Comparison of ENCODE assay signal across 29 cellular contexts in the genomic region with DNA sequence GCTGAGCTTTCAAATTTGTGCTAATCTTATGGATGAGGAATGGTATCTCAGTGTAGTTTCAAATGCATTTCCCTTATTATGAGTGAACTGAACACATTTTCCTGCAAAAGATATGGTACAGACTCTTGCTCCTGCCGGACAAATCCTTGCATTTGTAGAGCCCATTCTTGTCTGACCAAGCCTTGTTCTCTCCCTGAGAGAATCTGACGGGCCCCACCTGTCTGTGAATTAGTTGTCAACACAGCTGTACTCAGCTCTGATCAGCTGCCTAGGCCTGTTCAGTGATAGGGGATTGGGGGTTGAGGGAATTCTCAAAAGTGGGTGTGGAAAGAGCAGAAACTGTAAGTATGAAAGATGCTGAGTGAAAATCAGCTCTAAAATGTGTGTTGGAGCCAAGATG.
"Had no signal": no experiment of that assay in that cellular context is flagged by ENCODE, and none has a peak within 500 bp of the region (broad histone marks: within the 10 kb centered on the region; RNA-seq: fewer than 3 reads in every experiment).

No MANE protein-coding gene starts in this region.

- H3K36me3 Mint-ChIP-seq: immature natural killer cell, mesothelial cell of epicardium had no signal

- H3K4me1 Mint-ChIP-seq: activated CD4-positive, alpha-beta memory T cell treated with anti-CD3 and anti-CD28 coated beads, Interleukin-2, amount 10 ng/mL, durations not matched to agents 7 days and 5 days; activated CD4-positive, alpha-beta T cell treated with anti-CD3 and anti-CD28 coated beads, Interleukin-2, amount 10 ng/mL, durations not matched to agents 7 days and 5 days; central memory CD8-positive, alpha-beta T cell; endodermal cell; immature natural killer cell; mesothelial cell of epicardium; naive thymus-derived CD4-positive, alpha-beta T cell; stimulated activated naive B cell treated with anti-CD40 and anti-IgM and Interleukin-4, amounts not matched to agents 10 μg/mL and 1 μg/mL and 100 μg/mL, for 72 hours had no signal

- H3K9me3 Mint-ChIP-seq: activated CD4-positive, alpha-beta memory T cell treated with anti-CD3 and anti-CD28 coated beads, Interleukin-2, amount 10 ng/mL, durations not matched to agents 7 days and 5 days; activated CD4-positive, alpha-beta T cell treated with anti-CD3 and anti-CD28 coated beads, Interleukin-2, amount 10 ng/mL, durations not matched to agents 7 days and 5 days; central memory CD8-positive, alpha-beta T cell; dendritic cell treated with granulocyte-macrophage colony-stimulating factor and Interleukin-4, amounts not matched to agents 40 ng/mL and 50 ng/mL, for 4 days; immature natural killer cell had no signal

- H3K27ac Mint-ChIP-seq: activated CD4-positive, alpha-beta memory T cell treated with anti-CD3 and anti-CD28 coated beads, Interleukin-2, amount 10 ng/mL, durations not matched to agents 7 days and 5 days; activated CD4-positive, alpha-beta T cell treated with anti-CD3 and anti-CD28 coated beads, Interleukin-2, amount 10 ng/mL, durations not matched to agents 7 days and 5 days; activated T-cell treated with anti-CD3 and anti-CD28 coated beads, Interleukin-2, amount 50 U/mL, for 24 hours; dendritic cell treated with granulocyte-macrophage colony-stimulating factor and Interleukin-4, amounts not matched to agents 40 ng/mL and 50 ng/mL, for 4 days; endodermal cell; immature natural killer cell; mesothelial cell of epicardium; naive thymus-derived CD4-positive, alpha-beta T cell; stimulated activated naive B cell treated with anti-CD40 and anti-IgM and Interleukin-4, amounts not matched to agents 10 μg/mL and 1 μg/mL and 100 μg/mL, for 72 hours; WTC11 had no signal

- H3K4me3 Mint-ChIP-seq: activated CD4-positive, alpha-beta memory T cell treated with anti-CD3 and anti-CD28 coated beads, Interleukin-2, amount 10 ng/mL, durations not matched to agents 7 days and 5 days; activated CD4-positive, alpha-beta T cell treated with anti-CD3 and anti-CD28 coated beads, Interleukin-2, amount 10 ng/mL, durations not matched to agents 7 days and 5 days; activated T-cell treated with anti-CD3 and anti-CD28 coated beads, Interleukin-2, amount 50 U/mL, for 24 hours; central memory CD8-positive, alpha-beta T cell; dendritic cell treated with granulocyte-macrophage colony-stimulating factor and Interleukin-4, amounts not matched to agents 40 ng/mL and 50 ng/mL, for 4 days; endodermal cell; immature natural killer cell; mesothelial cell of epicardium; naive thymus-derived CD4-positive, alpha-beta T cell; stimulated activated naive B cell treated with anti-CD40 and anti-IgM and Interleukin-4, amounts not matched to agents 10 μg/mL and 1 μg/mL and 100 μg/mL, for 72 hours; WTC11 had no signal

- DNase-seq: activated CD4-positive, alpha-beta memory T cell treated with anti-CD3 and anti-CD28 coated beads, Interleukin-2, amount 10 ng/mL, durations not matched to agents 7 days and 5 days; activated CD4-positive, alpha-beta T cell treated with anti-CD3 and anti-CD28 coated beads for 1 hour; activated CD4-positive, alpha-beta T cell treated with anti-CD3 and anti-CD28 coated beads, Interleukin-2, amount 10 ng/mL, durations not matched to agents 7 days and 5 days; activated CD8-positive, alpha-beta memory T cell treated with anti-CD3 and anti-CD28 coated beads, Interleukin-2, amount 50 U/mL, for 48 hours; activated gamma-delta T cell treated with Interleukin-2 at 50 U/mL for 16 hours; activated naive CD4-positive, alpha-beta T cell treated with anti-CD3 and anti-CD28 coated beads, Interleukin-2, amount 50 U/mL, for 16 hours; activated T-cell treated with anti-CD3 and anti-CD28 coated beads, Interleukin-2, amount 50 U/mL, for 24 hours; amniotic stem cell; brain microvascular endothelial cell; endodermal cell; foreskin fibroblast; heart left ventricle; hypothalamus; immature natural killer cell; kidney; left colon; naive thymus-derived CD4-positive, alpha-beta T cell; ovary; psoas muscle; sigmoid colon; stimulated activated CD4-positive, alpha-beta T cell treated with anti-CD3 and anti-CD28 coated beads, Interleukin-1b, Interleukin-23, amount 100 ng/mL, for 48 hours; stimulated activated CD4-positive, alpha-beta T cell treated with anti-CD3 and anti-CD28 coated beads, Interleukin-4, amount 100 ng/mL, for 4 hours; stimulated activated CD8-positive, alpha-beta memory T cell treated with anti-CD3 and anti-CD28 coated beads, Interleukin-4, amount 100 ng/mL, for 48 hours; stimulated activated naive B cell treated with anti-CD40 and anti-IgM and Interleukin-4, amounts not matched to agents 10 μg/mL and 1 μg/mL and 100 μg/mL, for 72 hours; tibial artery had no signal
